8 cellular contexts compared by ENCODE assay signal in genomic region chr5:140700177-140701144, GRCh38. TPM values are rescaled to one million over a fixed set of nuclear protein-coding genes. Genes with fewer than 3 reads are reported as not detected.
DNase-seq lines count a peak whose midpoint lies in the region; ATAC-seq and TF ChIP-seq lines count a peak whose summit lies in the region.

A gene with protein sequence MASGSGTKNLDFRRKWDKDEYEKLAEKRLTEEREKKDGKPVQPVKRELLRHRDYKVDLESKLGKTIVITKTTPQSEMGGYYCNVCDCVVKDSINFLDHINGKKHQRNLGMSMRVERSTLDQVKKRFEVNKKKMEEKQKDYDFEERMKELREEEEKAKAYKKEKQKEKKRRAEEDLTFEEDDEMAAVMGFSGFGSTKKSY (plus strand): TSS chr5:140700447. CDS start chr5:140700461, 14 bp downstream.

- H3K9me3 ChIP-seq in ovary, result no peaks in the 10 kb centered on the region
- H3K9me3 ChIP-seq in thyroid gland, result no peaks in the 10 kb centered on the region

- TF ChIP-seq CTCF in GM12864 (IDR thresholded peaks at IDR 0.05; ENCODE audit: low read depth, low read length, missing control alignments) (no peak), ovary (IDR thresholded peaks at IDR 0.05) (no peak), thyroid gland (IDR thresholded peaks at IDR 0.05) (no peak)

- WGBS in ovary, 3 donors, result 0 to 1% (median 1%) methylated on average over 44 of the region's 44 CpGs
- WGBS in thyroid gland, 2 donors, result 1 to 2% methylated on average over 44 of the region's 44 CpGs

- TF ChIP-seq EP300 in ovary (IDR thresholded peaks at IDR 0.05), result no peak

- intact Hi-C loops in Right ventricle myocardium inferior (cut with DNase I) (no loop called here), ovary (cut with DNase I) (no loop called here), thyroid gland (cut with DNase I) (no loop called here)

- ATAC-seq in HG02759 (IDR thresholded peaks at IDR 0.05; ENCODE audit: unreplicated experiment) (peak; percentile 96), Right ventricle myocardium inferior (peak; percentile 99)

- peak within 1 kb of the TSS in 1 of 2 donors; percentile 9 for H3K27ac ChIP-seq in ovary
- peak within 1 kb of the TSS in 2 of 3 donors; percentile 19 to 47 for H3K27ac ChIP-seq in thyroid gland

- TF ChIP-seq POLR2A in ovary (IDR thresholded peaks at IDR 0.05), result peak; percentile 73
- TF ChIP-seq POLR2A in thyroid gland (IDR thresholded peaks at IDR 0.05), result peak in 1 of 2 donors; percentile 64

- H3K36me3 ChIP-seq in ovary, result no peaks in the 10 kb centered on the region
- peaks cover 66 to 68% of the 10 kb centered on the region in 2 donors for H3K36me3 ChIP-seq in thyroid gland

- H3K4me3 ChIP-seq in GM12864 (ENCODE audit: low read depth, low read length) (peak within 1 kb of the TSS; percentile 76), ovary (peak within 1 kb of the TSS; percentile 60), thyroid gland (replicated peaks in 1 of 3) (peak within 1 kb of the TSS; percentile 60 to 83 (median 74))

- DNase-seq in GM12864 (ENCODE audit: low read depth) (peak; percentile 97), NCI-H1417 (lab: John Stamatoyannopoulos, UW) (peak; percentile 87 to 97 (median 95)), SW 1271 (lab: John Stamatoyannopoulos, UW) (peak; percentile 99), Right ventricle myocardium inferior (ENCODE audit: missing footprints) (peak; percentile 97), ovary (peak; percentile 91 to 95 (median 92)), thyroid gland (peak; percentile 97 to 98)
- peak; percentile 82 for DNase-seq in activated naive CD8-positive, alpha-beta T cell treated with anti-CD3 and anti-CD28 coated beads, Interleukin-2, amount 50 U/mL, for 16 hours (ENCODE audit: low read depth, low spot score)

- H3K27me3 ChIP-seq in ovary, result no peaks in the 10 kb centered on the region
- H3K27me3 ChIP-seq in thyroid gland, result no peaks in the 10 kb centered on the region

- H3K4me1 ChIP-seq in ovary (ENCODE audit: insufficient read depth), result peaks cover 4% of the 10 kb centered on the region
- peaks cover 8 to 13% of the 10 kb centered on the region in 2 donors for H3K4me1 ChIP-seq in thyroid gland

RNA-seq across cellular contexts. Expression of the gene that starts here (rescaled TPM):
- total RNA-seq in Right ventricle myocardium inferior, result 35.1 TPM
- 10 to 100 TPM; 22.9 to 46.1 (median 40.2) TPM for total RNA-seq in ovary
- polyA plus RNA-seq in ovary, result 100 to 1,000 TPM in 1 of 2 donors, 10 to 100 TPM in 1; 59.3 to 126 TPM
- total RNA-seq in thyroid gland, result 10 to 100 TPM; 35.1 to 46.0 (median 37.5) TPM
